Comparison of ENCODE assay signal across 19 cellular contexts in genomic region chr10:132479024-132479602, GRCh38.
"Had no signal": no experiment of that assay in that cellular context is flagged by ENCODE, and none has a peak within 500 bp of the region (broad histone marks: within the 10 kb centered on the region; RNA-seq: fewer than 3 reads in every experiment).

No MANE protein-coding gene starts in this region.

- DNase-seq: activated B cell treated with CpG ODN at 0.5 μM for 24 hours; activated CD4-positive, alpha-beta T cell treated with anti-CD3 and anti-CD28 coated beads for 48 hours; activated CD8-positive, alpha-beta memory T cell treated with anti-CD3 and anti-CD28 coated beads, Interleukin-2, amount 50 U/mL, for 4 hours; activated CD8-positive, alpha-beta T cell treated with anti-CD3 and anti-CD28 coated beads, Interleukin-2, amount 10 ng/mL, durations not matched to agents 7 days and 5 days; activated naive CD4-positive, alpha-beta T cell; activated naive CD8-positive, alpha-beta T cell treated with anti-CD3 and anti-CD28 coated beads, Interleukin-2, amount 10 ng/mL, durations not matched to agents 7 days and 5 days; brain microvascular endothelial cell; cerebellar nuclear complex; dermis blood vessel endothelial cell; foreskin melanocyte; naive thymus-derived CD4-positive, alpha-beta T cell; retina; stimulated activated CD4-positive, alpha-beta T cell treated with anti-CD3 and anti-CD28 coated beads, Interleukin-4, amount 100 ng/mL, for 24 hours; stimulated activated CD8-positive, alpha-beta memory T cell treated with anti-CD3 and anti-CD28 coated beads, Interleukin-4, amount 100 ng/mL, for 48 hours; stimulated activated naive CD4-positive, alpha-beta T cell treated with Interleukin-2 at 50 U/mL for 16 hours; T-helper 2 cell had no signal

- H3K27ac ChIP-seq: brain microvascular endothelial cell, epithelial cell of prostate, neutrophil had no signal

- H3K36me3 ChIP-seq: brain microvascular endothelial cell, neutrophil had no signal

- H3K9me3 ChIP-seq: mucosa of descending colon, neutrophil had no signal

- H3K27me3 ChIP-seq: brain microvascular endothelial cell, neutrophil had no signal

- ATAC-seq: activated CD8-positive, alpha-beta T cell treated with anti-CD3 and anti-CD28 coated beads, Interleukin-2, amount 10 ng/mL, durations not matched to agents 7 days and 5 days; naive thymus-derived CD4-positive, alpha-beta T cell had no signal

- H3K4me3 ChIP-seq: mucosa of descending colon had no signal
